ENCODE assay signal across 12 cellular contexts in the genomic region with DNA sequence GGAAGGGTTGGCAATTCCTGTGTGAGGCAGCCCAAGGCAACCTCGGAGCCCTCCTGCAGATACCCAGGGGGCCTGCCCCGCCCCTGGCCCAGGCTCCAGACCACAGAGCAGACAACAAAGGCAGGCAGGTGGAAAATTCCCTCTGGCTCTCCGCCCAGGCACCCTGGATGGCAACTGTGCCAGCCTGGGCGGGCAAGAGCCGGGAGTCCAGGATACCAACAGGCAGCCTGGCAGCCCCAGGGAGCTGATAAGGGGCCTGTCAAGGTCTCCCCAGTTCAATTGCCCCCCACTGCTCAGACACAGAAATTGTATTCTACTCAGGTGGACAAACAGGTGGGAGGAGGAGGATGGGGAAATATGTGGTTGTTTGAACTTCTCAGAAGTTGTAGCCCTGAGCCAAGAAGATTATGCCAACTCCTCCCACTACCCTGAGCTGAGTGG. TPM values are rescaled to one million over a fixed set of nuclear protein-coding genes. Genes with fewer than 3 reads are reported as not detected.
DNase-seq lines count a peak whose midpoint lies in the region; ATAC-seq and TF ChIP-seq lines count a peak whose summit lies in the region.
"Had no signal": no experiment of that assay in that cellular context is flagged by ENCODE, and none has a peak within 500 bp of the region (broad histone marks: within the 10 kb centered on the region; RNA-seq: fewer than 3 reads in every experiment).

No MANE protein-coding gene starts in this region.

- H3K36me3 ChIP-seq in GM23338 (ENCODE audit: insufficient read depth) (no peaks in the 10 kb centered on the region), SJCRH30 (no peaks in the 10 kb centered on the region)

- H3K4me1 Mint-ChIP-seq in GM23338 (peaks cover 23% of the 10 kb centered on the region), osteocyte (ENCODE audit: unreplicated experiment) (peaks cover 31% of the 10 kb centered on the region)
- no peaks in the 10 kb centered on the region for H3K4me1 Mint-ChIP-seq in activated naive CD8-positive, alpha-beta T cell treated with anti-CD3 and anti-CD28 coated beads for 36 hours
- H3K4me1 Mint-ChIP-seq in stimulated activated effector memory CD8-positive, alpha-beta T cell treated with anti-CD3 and anti-CD28 coated beads, Interleukin-12 subunit alpha, Interleukin-12 subunit beta, amount 100 ng/mL, for 72 hours: no peaks in the 10 kb centered on the region

- ATAC-seq in GM23338: peak; percentile 5; the same call in 1 of the 3 replicates
- ATAC-seq in stimulated activated effector memory CD8-positive, alpha-beta T cell treated with anti-CD3 and anti-CD28 coated beads, Interleukin-12 subunit alpha, Interleukin-12 subunit beta, amount 100 ng/mL, for 72 hours: no peak
- ATAC-seq: T-helper 17 cell had no signal

- no peak for DNase-seq in GM23338 (ENCODE audit: low spot score)
- peak; percentile 75 for DNase-seq in NCI-H510A (lab: John Stamatoyannopoulos, UW)
- DNase-seq in cardiac septum (ENCODE audit: low spot score): peak; percentile 86
- no peak for DNase-seq in osteocyte (ENCODE audit: extremely low spot score, unreplicated experiment)
- no peak for DNase-seq in activated naive CD8-positive, alpha-beta T cell treated with anti-CD3 and anti-CD28 coated beads for 36 hours
- DNase-seq in SJCRH30: no peak
- DNase-seq in pons (ENCODE audit: low spot score): no peak
- no peak for DNase-seq in stimulated activated effector memory CD8-positive, alpha-beta T cell treated with anti-CD3 and anti-CD28 coated beads, Interleukin-12 subunit alpha, Interleukin-12 subunit beta, amount 100 ng/mL, for 72 hours (ENCODE audit: low spot score in 2 of 2)
- DNase-seq: hypothalamus, T-helper 17 cell had no signal

- H2AFZ ChIP-seq in GM23338: no peak overlapping the region

- H3K27ac Mint-ChIP-seq in GM23338: no peak overlapping the region
- H3K27ac Mint-ChIP-seq in osteocyte (ENCODE audit: unreplicated experiment): peak overlapping the region; percentile 65
- H3K27ac Mint-ChIP-seq in activated naive CD8-positive, alpha-beta T cell treated with anti-CD3 and anti-CD28 coated beads for 36 hours: no peak overlapping the region
- H3K27ac Mint-ChIP-seq in stimulated activated effector memory CD8-positive, alpha-beta T cell treated with anti-CD3 and anti-CD28 coated beads, Interleukin-12 subunit alpha, Interleukin-12 subunit beta, amount 100 ng/mL, for 72 hours: no peak overlapping the region
- H3K27ac Mint-ChIP-seq: T-helper 17 cell had no signal

- intact Hi-C loops in cardiac septum (cut with DNase I): loop anchor here (5.0 kb wide), 2 partner anchors 50 to 220 kb away; partner anchors contain the start of gene SHISA4

- H3F3A ChIP-seq in GM23338 (replicated peaks; ENCODE audit: low read depth): no peaks in the 10 kb centered on the region

- H4K20me1 ChIP-seq in GM23338 (replicated peaks; ENCODE audit: insufficient read depth): no peaks in the 10 kb centered on the region

- H3K9me3 ChIP-seq in SJCRH30 (replicated peaks): no peaks in the 10 kb centered on the region

- peaks cover 6% of the 10 kb centered on the region for H3K27me3 Mint-ChIP-seq in GM23338 (ENCODE audit: insufficient read depth, low read depth, poor library complexity)
- no peaks in the 10 kb centered on the region for H3K27me3 Mint-ChIP-seq in osteocyte (ENCODE audit: unreplicated experiment)
- H3K27me3 Mint-ChIP-seq in activated naive CD8-positive, alpha-beta T cell treated with anti-CD3 and anti-CD28 coated beads for 36 hours: no peaks in the 10 kb centered on the region

- H3K36me3 Mint-ChIP-seq in GM23338 (ENCODE audit: low read depth): no peaks in the 10 kb centered on the region
- no peaks in the 10 kb centered on the region for H3K36me3 Mint-ChIP-seq in osteocyte (ENCODE audit: unreplicated experiment)
- no peaks in the 10 kb centered on the region for H3K36me3 Mint-ChIP-seq in activated naive CD8-positive, alpha-beta T cell treated with anti-CD3 and anti-CD28 coated beads for 36 hours
- H3K36me3 Mint-ChIP-seq in stimulated activated effector memory CD8-positive, alpha-beta T cell treated with anti-CD3 and anti-CD28 coated beads, Interleukin-12 subunit alpha, Interleukin-12 subunit beta, amount 100 ng/mL, for 72 hours: no peaks in the 10 kb centered on the region

- peaks cover 7% of the 10 kb centered on the region; the same call in 1 of the 2 replicates for H3K4me1 ChIP-seq in GM23338 (ENCODE audit: insufficient read depth)
- H3K4me1 ChIP-seq in SJCRH30: peaks cover 8% of the 10 kb centered on the region

- no peaks in the 10 kb centered on the region for H3K9me2 ChIP-seq in GM23338 (ENCODE audit: insufficient read depth)

- H3K9me3 Mint-ChIP-seq in GM23338 (no peaks in the 10 kb centered on the region), osteocyte (ENCODE audit: unreplicated experiment) (no peaks in the 10 kb centered on the region)
- H3K9me3 Mint-ChIP-seq in activated naive CD8-positive, alpha-beta T cell treated with anti-CD3 and anti-CD28 coated beads for 36 hours: no peaks in the 10 kb centered on the region
- no peaks in the 10 kb centered on the region for H3K9me3 Mint-ChIP-seq in stimulated activated effector memory CD8-positive, alpha-beta T cell treated with anti-CD3 and anti-CD28 coated beads, Interleukin-12 subunit alpha, Interleukin-12 subunit beta, amount 100 ng/mL, for 72 hours

- H3K27ac ChIP-seq in GM23338 (ENCODE audit: low read depth) (no peak overlapping the region), SJCRH30 (no peak overlapping the region)
- H3K27ac ChIP-seq: coronary artery had no signal

- H3K4me3 ChIP-seq in GM23338 (no peak overlapping the region), SJCRH30 (no peak overlapping the region)
- H3K4me3 ChIP-seq: coronary artery had no signal

- H3K27me3 ChIP-seq in GM23338 (ENCODE audit: insufficient read depth) (no peaks in the 10 kb centered on the region), SJCRH30 (peaks cover 7% of the 10 kb centered on the region)

- no peak overlapping the region for H3K4me2 ChIP-seq in GM23338

- no peaks in the 10 kb centered on the region for H3K79me2 ChIP-seq in GM23338 (replicated peaks; ENCODE audit: insufficient read depth)

- TF ChIP-seq CTCF in GM23338 (conservative IDR thresholded peaks at IDR 0.05; ENCODE audit: low read depth in 2 of 2): no peak
- TF ChIP-seq CTCF in osteocyte (IDR thresholded peaks at IDR 0.05): no peak

- H3K4me3 Mint-ChIP-seq in GM23338: no peak overlapping the region
- no peak overlapping the region for H3K4me3 Mint-ChIP-seq in osteocyte (ENCODE audit: unreplicated experiment)
- no peak overlapping the region for H3K4me3 Mint-ChIP-seq in activated naive CD8-positive, alpha-beta T cell treated with anti-CD3 and anti-CD28 coated beads for 36 hours
- no peak overlapping the region for H3K4me3 Mint-ChIP-seq in stimulated activated effector memory CD8-positive, alpha-beta T cell treated with anti-CD3 and anti-CD28 coated beads, Interleukin-12 subunit alpha, Interleukin-12 subunit beta, amount 100 ng/mL, for 72 hours
- H3K4me3 Mint-ChIP-seq: T-helper 17 cell had no signal

TF ChIP-seq in GM23338, 12 proteins besides CTCF, POLR2A, EP300 and RAD21:
- TF ChIP-seq POLR2AphosphoS5 (IDR thresholded peaks at IDR 0.05; ENCODE audit: low read depth) (no peak), EZH2phosphoT487 (IDR thresholded peaks at IDR 0.05; ENCODE audit: unreplicated experiment) (no peak), CREB1 (CRISPR knock-in tag; IDR thresholded peaks at IDR 0.05; ENCODE audit: low read depth) (no peak)

RNA-seq across cellular contexts. Expression of gene GPR37L1, which starts 15.4 kb away (rescaled TPM):
- 0.21 TPM in 1 of 2 replicates, not detected in the other for total RNA-seq in GM23338 (2014; rRNA removed; shearing (Covaris generic))
- polyA plus RNA-seq in GM23338 (2016; fragmentation: Nextera tagmentation; extraction: Ambion mirVana): 0.08 and 0.19 TPM in 2 replicates
- total RNA-seq in cardiac septum: not detected
- total RNA-seq in osteocyte: not detected in 2 replicates
- total RNA-seq in activated naive CD8-positive, alpha-beta T cell treated with anti-CD3 and anti-CD28 coated beads for 36 hours: not detected
- total RNA-seq in SJCRH30 (2014; rRNA removed; shearing (Covaris generic)): 0.02 TPM in 1 of 2 replicates, not detected in the other
- total RNA-seq: T-helper 17 cell had no signal

RNA-seq across cellular contexts. Expression of gene ARL8A, which starts 37.2 kb away (rescaled TPM):
- 29.7 and 30.3 TPM in 2 replicates for total RNA-seq in GM23338 (2014; rRNA removed; shearing (Covaris generic))
- 28.5 and 32.7 TPM in 2 replicates for polyA plus RNA-seq in GM23338 (2016; fragmentation: Nextera tagmentation; extraction: Ambion mirVana)
- total RNA-seq in cardiac septum (74.5 TPM), osteocyte (75.8 and 86.4 TPM in 2 replicates)
- 10 to 100 TPM; 23.4 to 27.8 TPM for total RNA-seq in activated naive CD8-positive, alpha-beta T cell treated with anti-CD3 and anti-CD28 coated beads for 36 hours
- 17.1 and 18.1 TPM in 2 replicates for total RNA-seq in SJCRH30 (2014; rRNA removed; shearing (Covaris generic))

RNA-seq across cellular contexts. Expression of gene PTPN7, which starts 53.1 kb away (rescaled TPM):
- 0.12 TPM in 1 of 2 replicates, not detected in the other for total RNA-seq in GM23338 (2014; rRNA removed; shearing (Covaris generic))
- 0.33 TPM in 1 of 2 replicates, not detected in the other for polyA plus RNA-seq in GM23338 (2016; fragmentation: Nextera tagmentation; extraction: Ambion mirVana)
- 1.2 TPM for total RNA-seq in cardiac septum
- not detected in 2 replicates for total RNA-seq in osteocyte
- total RNA-seq in activated naive CD8-positive, alpha-beta T cell treated with anti-CD3 and anti-CD28 coated beads for 36 hours: 100 to 1,000 TPM; 317 to 329 TPM
- total RNA-seq in SJCRH30 (2014; rRNA removed; shearing (Covaris generic)): 0.08 and 0.14 TPM in 2 replicates
- total RNA-seq: LHCN-M2 had no signal

Comparison
In these comparisons a context has a peak if more than half of its experiments do, and no peak if none do; other contexts are left out.
1. DNase-seq: peak in NCI-H510A (single experiment) and cardiac septum (single experiment); none in GM23338 (single experiment), osteocyte (single experiment), activated naive CD8-positive, alpha-beta T cell treated with anti-CD3 and anti-CD28 coated beads for 36 hours (single experiment), SJCRH30 (0 of 2), pons (single experiment) and stimulated activated effector memory CD8-positive, alpha-beta T cell treated with anti-CD3 and anti-CD28 coated beads, Interleukin-12 subunit alpha, Interleukin-12 subunit beta, amount 100 ng/mL, for 72 hours (0 of 2).
2. RNA of gene PTPN7, which starts 53.1 kb away (total RNA-seq): 317 to 329 TPM in activated naive CD8-positive, alpha-beta T cell treated with anti-CD3 and anti-CD28 coated beads for 36 hours; 1.2 TPM in cardiac septum (single experiment), 0.08 to 0.14 TPM in SJCRH30, 0.12 TPM in GM23338 and not detected in osteocyte; every median in the first group is over 100 times any median in the second.